Comparison of ENCODE assay signal across 11 cellular contexts in the genomic region with DNA sequence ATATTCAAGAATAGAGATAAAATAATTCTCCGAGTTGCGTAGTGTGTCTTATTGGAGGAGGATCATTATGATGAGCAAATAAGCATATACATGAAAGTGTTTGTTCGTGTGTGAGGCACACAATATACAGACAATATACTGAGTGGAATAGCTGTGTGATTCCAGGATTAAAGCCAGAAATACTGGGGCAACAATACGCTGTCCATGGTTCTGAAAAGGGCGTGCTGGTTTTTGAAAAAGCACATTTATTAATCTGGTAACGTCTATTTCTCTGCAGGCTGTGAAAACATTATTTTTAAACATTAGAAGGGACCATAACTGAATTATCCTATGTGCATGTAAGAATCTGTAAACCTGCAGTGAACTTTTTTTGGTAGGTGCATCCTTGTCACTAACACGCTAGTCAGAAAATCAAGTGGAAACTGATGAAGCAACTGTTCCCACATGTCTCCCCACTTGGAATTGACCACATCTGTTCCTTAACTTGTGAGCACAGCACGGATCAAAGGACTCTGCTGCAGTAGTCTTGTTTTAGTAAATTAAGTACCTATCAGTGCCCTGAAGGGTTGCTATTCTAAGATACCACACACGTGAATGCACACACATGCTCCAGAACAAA.
DNase-seq lines count a peak whose midpoint lies in the region; ATAC-seq and TF ChIP-seq lines count a peak whose summit lies in the region.
"Had no signal": no experiment of that assay in that cellular context is flagged by ENCODE, and none has a peak within 500 bp of the region (broad histone marks: within the 10 kb centered on the region; RNA-seq: fewer than 3 reads in every experiment).

No MANE protein-coding gene starts in this region.

- H3K4me3 Mint-ChIP-seq in activated CD8-positive, alpha-beta T cell treated with anti-CD3 and anti-CD28 coated beads, Interleukin-2, amount 10 ng/mL, durations not matched to agents 7 days and 5 days = no peak overlapping the region
- no peak overlapping the region for H3K4me3 Mint-ChIP-seq in activated CD8-positive, alpha-beta T cell treated with anti-CD3 and anti-CD28 coated beads for 36 hours
- no peak overlapping the region for H3K4me3 Mint-ChIP-seq in naive thymus-derived CD8-positive, alpha-beta T cell
- H3K4me3 Mint-ChIP-seq: activated CD4-positive, alpha-beta T cell treated with anti-CD3 and anti-CD28 coated beads, Interleukin-2, amount 10 ng/mL, durations not matched to agents 24 days and 14 days had no signal

- H3K36me3 ChIP-seq in testis (ENCODE audit: low read depth, missing control alignments) = no peaks in the 10 kb centered on the region
- no peaks in the 10 kb centered on the region for H3K36me3 ChIP-seq in BE2C

- intact Hi-C loops in activated CD8-positive, alpha-beta T cell treated with anti-CD3 and anti-CD28 coated beads for 36 hours (cut with micrococcal nuclease) = no loop called here
- intact Hi-C loops in testis (cut with DNase I; ENCODE audit: low total_unique reads) = no loop called here

- CTCF ChIA-PET in activated CD8-positive, alpha-beta T cell treated with anti-CD3 and anti-CD28 coated beads, Interleukin-2, amount 10 ng/mL, durations not matched to agents 7 days and 5 days (lab: Charles Lee) = no interaction called here
- CTCF ChIA-PET in activated CD8-positive, alpha-beta T cell treated with anti-CD3 and anti-CD28 coated beads for 36 hours (lab: Charles Lee) = no interaction called here
- CTCF ChIA-PET in RWPE1 (lab: Yijun Ruan, JAX) = no interaction called here

- no peak for ATAC-seq in activated CD8-positive, alpha-beta T cell treated with anti-CD3 and anti-CD28 coated beads, Interleukin-2, amount 10 ng/mL, durations not matched to agents 7 days and 5 days
- ATAC-seq in activated CD8-positive, alpha-beta T cell treated with anti-CD3 and anti-CD28 coated beads for 36 hours = no peak
- ATAC-seq in naive thymus-derived CD8-positive, alpha-beta T cell = no peak

- WGBS in testis, 2 donors = 42 to 45% methylated on average over 9 of the region's 9 CpGs

- DNase-seq in activated CD8-positive, alpha-beta T cell treated with anti-CD3 and anti-CD28 coated beads, Interleukin-2, amount 10 ng/mL, durations not matched to agents 7 days and 5 days = peak; percentile 21
- DNase-seq in activated CD8-positive, alpha-beta T cell treated with anti-CD3 and anti-CD28 coated beads for 36 hours = no peak
- DNase-seq in RWPE1 (ENCODE audit: low spot score) = peak; percentile 45
- DNase-seq in fibroblast of peridontal ligament (ENCODE audit: extremely low read depth) = peak; percentile 54
- peak; percentile 22 for DNase-seq in testis
- no peak for DNase-seq in naive thymus-derived CD8-positive, alpha-beta T cell
- no peak for DNase-seq in A172 (ENCODE audit: low spot score)
- DNase-seq in BE2C = no peak
- DNase-seq: activated CD4-positive, alpha-beta T cell treated with anti-CD3 and anti-CD28 coated beads, Interleukin-2, amount 10 ng/mL, durations not matched to agents 24 days and 14 days; NCI-H2081; stimulated activated CD4-positive, alpha-beta T cell treated with anti-CD3 and anti-CD28 coated beads, Interleukin-2, amount 100 ng/mL, for 48 hours had no signal

- H3K27ac ChIP-seq in RWPE1 (no peak overlapping the region), testis (no peak overlapping the region)

- H3K4me3 ChIP-seq in testis = no peak overlapping the region
- H3K4me3 ChIP-seq in BE2C (ENCODE audit: low read depth, low read length) = no peak overlapping the region

- TF ChIP-seq CTCF in activated CD8-positive, alpha-beta T cell treated with anti-CD3 and anti-CD28 coated beads for 36 hours (IDR thresholded peaks at IDR 0.05) = no peak
- no peak for TF ChIP-seq CTCF in RWPE1 (conservative IDR thresholded peaks at IDR 0.05; ENCODE audit: low read depth)
- TF ChIP-seq CTCF in testis (IDR thresholded peaks at IDR 0.05) = no peak
- no peak for TF ChIP-seq CTCF in BE2C (IDR thresholded peaks at IDR 0.05; ENCODE audit: low read depth, low read length)

- H3K9me3 ChIP-seq in testis (no peaks in the 10 kb centered on the region), BE2C (no peaks in the 10 kb centered on the region)

- H3K27ac Mint-ChIP-seq in activated CD8-positive, alpha-beta T cell treated with anti-CD3 and anti-CD28 coated beads, Interleukin-2, amount 10 ng/mL, durations not matched to agents 7 days and 5 days = no peak overlapping the region
- no peak overlapping the region for H3K27ac Mint-ChIP-seq in activated CD8-positive, alpha-beta T cell treated with anti-CD3 and anti-CD28 coated beads for 36 hours
- H3K27ac Mint-ChIP-seq in naive thymus-derived CD8-positive, alpha-beta T cell = no peak overlapping the region
- H3K27ac Mint-ChIP-seq: activated CD4-positive, alpha-beta T cell treated with anti-CD3 and anti-CD28 coated beads, Interleukin-2, amount 10 ng/mL, durations not matched to agents 24 days and 14 days had no signal

- no peaks in the 10 kb centered on the region for H3K27me3 ChIP-seq in testis
- H3K27me3 ChIP-seq in BE2C = no peaks in the 10 kb centered on the region

- POLR2A ChIA-PET in activated CD8-positive, alpha-beta T cell treated with anti-CD3 and anti-CD28 coated beads, Interleukin-2, amount 10 ng/mL, durations not matched to agents 7 days and 5 days (lab: Charles Lee) = no interaction called here
- POLR2A ChIA-PET in activated CD8-positive, alpha-beta T cell treated with anti-CD3 and anti-CD28 coated beads for 36 hours (lab: Charles Lee) = no interaction called here
- POLR2A ChIA-PET in RWPE1 (lab: Yijun Ruan, JAX; ENCODE audit: low non-redundant PET) = no interaction called here
- POLR2A ChIA-PET in naive thymus-derived CD8-positive, alpha-beta T cell (lab: Charles Lee) = no interaction called here

- H3K36me3 Mint-ChIP-seq in activated CD8-positive, alpha-beta T cell treated with anti-CD3 and anti-CD28 coated beads, Interleukin-2, amount 10 ng/mL, durations not matched to agents 7 days and 5 days (ENCODE audit: low read depth) = no peaks in the 10 kb centered on the region
- H3K36me3 Mint-ChIP-seq in activated CD8-positive, alpha-beta T cell treated with anti-CD3 and anti-CD28 coated beads for 36 hours (ENCODE audit: low read depth) = no peaks in the 10 kb centered on the region
- H3K36me3 Mint-ChIP-seq in naive thymus-derived CD8-positive, alpha-beta T cell = no peaks in the 10 kb centered on the region

- H3K27me3 Mint-ChIP-seq in activated CD8-positive, alpha-beta T cell treated with anti-CD3 and anti-CD28 coated beads, Interleukin-2, amount 10 ng/mL, durations not matched to agents 7 days and 5 days (ENCODE audit: low read depth) = no peaks in the 10 kb centered on the region
- H3K27me3 Mint-ChIP-seq in activated CD8-positive, alpha-beta T cell treated with anti-CD3 and anti-CD28 coated beads for 36 hours = peaks cover 4% of the 10 kb centered on the region
- peaks cover 0 to under 1% (median 0%) of the 10 kb centered on the region in 5 donors for H3K27me3 Mint-ChIP-seq in naive thymus-derived CD8-positive, alpha-beta T cell
- H3K27me3 Mint-ChIP-seq: activated CD4-positive, alpha-beta T cell treated with anti-CD3 and anti-CD28 coated beads, Interleukin-2, amount 10 ng/mL, durations not matched to agents 24 days and 14 days had no signal

- TF ChIP-seq POLR2A in testis (IDR thresholded peaks at IDR 0.05) = no peak

- no peaks in the 10 kb centered on the region for H3K4me1 Mint-ChIP-seq in activated CD8-positive, alpha-beta T cell treated with anti-CD3 and anti-CD28 coated beads, Interleukin-2, amount 10 ng/mL, durations not matched to agents 7 days and 5 days (ENCODE audit: low read depth)
- H3K4me1 Mint-ChIP-seq in activated CD8-positive, alpha-beta T cell treated with anti-CD3 and anti-CD28 coated beads for 36 hours (ENCODE audit: low read depth) = no peaks in the 10 kb centered on the region
- no peaks in the 10 kb centered on the region for H3K4me1 Mint-ChIP-seq in naive thymus-derived CD8-positive, alpha-beta T cell
- H3K4me1 Mint-ChIP-seq: activated CD4-positive, alpha-beta T cell treated with anti-CD3 and anti-CD28 coated beads, Interleukin-2, amount 10 ng/mL, durations not matched to agents 24 days and 14 days had no signal

- H3K4me1 ChIP-seq in testis (no peaks in the 10 kb centered on the region), BE2C (no peaks in the 10 kb centered on the region)

- H3K9me3 Mint-ChIP-seq in activated CD8-positive, alpha-beta T cell treated with anti-CD3 and anti-CD28 coated beads, Interleukin-2, amount 10 ng/mL, durations not matched to agents 7 days and 5 days (ENCODE audit: insufficient read depth) = peaks cover 4% of the 10 kb centered on the region
- H3K9me3 Mint-ChIP-seq in activated CD8-positive, alpha-beta T cell treated with anti-CD3 and anti-CD28 coated beads for 36 hours = peaks cover 3% of the 10 kb centered on the region
- peaks cover 0 to 8% (median 1%) of the 10 kb centered on the region in 9 donors for H3K9me3 Mint-ChIP-seq in naive thymus-derived CD8-positive, alpha-beta T cell

Comparison
In these comparisons a context has a peak if more than half of its experiments do, and no peak if none do; other contexts are left out.
1. DNase-seq: peak in activated CD8-positive, alpha-beta T cell treated with anti-CD3 and anti-CD28 coated beads, Interleukin-2, amount 10 ng/mL, durations not matched to agents 7 days and 5 days (single experiment), RWPE1 (single experiment), fibroblast of peridontal ligament (single experiment) and testis (single experiment); none in activated CD8-positive, alpha-beta T cell treated with anti-CD3 and anti-CD28 coated beads for 36 hours (single experiment), naive thymus-derived CD8-positive, alpha-beta T cell (0 of 10), A172 (single experiment) and BE2C (single experiment).